In genomic region chr22:41870081-41870480, GRCh38 we compare ENCODE assay signal across 4 cellular contexts. TPM values are rescaled to one million over a fixed set of nuclear protein-coding genes. Genes with fewer than 3 reads are reported as not detected.
"Had no signal": no experiment of that assay in that cellular context is flagged by ENCODE, and none has a peak within 500 bp of the region (broad histone marks: within the 10 kb centered on the region; RNA-seq: fewer than 3 reads in every experiment).

No MANE protein-coding gene starts in this region.

RNA-seq across cellular contexts. Expression of gene SHISA8, which starts 44.8 kb away (rescaled TPM):
- total RNA-seq: GM23248, H4, HepG2, HFFc6 had no signal
